Comparison of ENCODE assay signal across 29 cellular contexts in genomic region chr2:223228871-223229270, GRCh38.
"Had no signal": no experiment of that assay in that cellular context is flagged by ENCODE, and none has a peak within 500 bp of the region (broad histone marks: within the 10 kb centered on the region; RNA-seq: fewer than 3 reads in every experiment).

No MANE protein-coding gene starts in this region.

- H3K4me1 Mint-ChIP-seq: naive thymus-derived CD8-positive, alpha-beta T cell; nephron progenitor cell; stimulated activated memory B cell treated with anti-CD40 and anti-IgM and Interleukin-4, amounts not matched to agents 10 μg/mL and 1 μg/mL and 100 μg/mL, for 72 hours; stimulated activated naive CD8-positive, alpha-beta T cell treated with anti-CD3 and anti-CD28 coated beads, Interleukin-15, amount 100 ng/mL, for 72 hours had no signal

- H3K9me3 ChIP-seq: neutrophil, pancreas, prostate gland, right atrium auricular region, right lobe of liver, sigmoid colon, suprapubic skin, testis, tibial artery, transverse colon, upper lobe of left lung, vagina had no signal

- H3K4me3 ChIP-seq: pancreas, prostate gland, right atrium auricular region, right lobe of liver, sigmoid colon, suprapubic skin, testis, tibial artery, transverse colon, upper lobe of left lung, vagina had no signal

- H3K27me3 ChIP-seq: neutrophil, pancreas, right atrium auricular region, right lobe of liver, sigmoid colon, suprapubic skin, testis, tibial artery, transverse colon, upper lobe of left lung, vagina had no signal

- H3K9me3 Mint-ChIP-seq: nephron progenitor cell; stimulated activated memory B cell treated with anti-CD40 and anti-IgM and Interleukin-4, amounts not matched to agents 10 μg/mL and 1 μg/mL and 100 μg/mL, for 72 hours; stimulated activated naive CD8-positive, alpha-beta T cell treated with anti-CD3 and anti-CD28 coated beads, Interleukin-15, amount 100 ng/mL, for 72 hours had no signal

- H3K27ac ChIP-seq: neutrophil, pancreas, prostate gland, right atrium auricular region, right lobe of liver, sigmoid colon, suprapubic skin, testis, tibial artery, transverse colon, upper lobe of left lung, vagina had no signal

- H3K36me3 Mint-ChIP-seq: naive thymus-derived CD8-positive, alpha-beta T cell; natural killer cell treated with Interleukin-12 subunit alpha and Interleukin-12 subunit beta and Interleukin-15 and Interleukin-18, amount 100 ng/mL, for 72 hours; stimulated activated memory B cell treated with anti-CD40 and anti-IgM and Interleukin-4, amounts not matched to agents 10 μg/mL and 1 μg/mL and 100 μg/mL, for 72 hours had no signal

- H3K36me3 ChIP-seq: neutrophil, pancreas, prostate gland, right atrium auricular region, right lobe of liver, sigmoid colon, suprapubic skin, tibial artery, transverse colon, upper lobe of left lung, vagina had no signal

- H3K4me1 ChIP-seq: prostate gland, right atrium auricular region, right lobe of liver, suprapubic skin, testis, tibial artery, transverse colon, upper lobe of left lung, vagina had no signal

- ATAC-seq: naive thymus-derived CD8-positive, alpha-beta T cell; natural killer cell treated with Interleukin-12 subunit alpha and Interleukin-12 subunit beta and Interleukin-15 and Interleukin-18, amount 100 ng/mL, for 72 hours; pancreas; right lobe of liver; stimulated activated memory B cell treated with anti-CD40 and anti-IgM and Interleukin-4, amounts not matched to agents 10 μg/mL and 1 μg/mL and 100 μg/mL, for 72 hours; stimulated activated naive CD8-positive, alpha-beta T cell treated with anti-CD3 and anti-CD28 coated beads, Interleukin-15, amount 100 ng/mL, for 72 hours; stimulated activated naive CD8-positive, alpha-beta T cell treated with anti-CD3 and anti-CD28 coated beads, Interleukin-15, Interleukin-2, amounts not matched to agents 100 U/mL and 50 U/mL, for 24 hours had no signal

- DNase-seq: naive thymus-derived CD8-positive, alpha-beta T cell; nephron progenitor cell; nucleus accumbens; pancreas; retina; right lobe of liver; sigmoid colon; small intestine; stimulated activated CD4-positive, alpha-beta T cell treated with anti-CD3 and anti-CD28 coated beads, Interleukin-15, amount 100 ng/mL, for 24 hours; stimulated activated CD4-positive, alpha-beta T cell treated with anti-CD3 and anti-CD28 coated beads, Interleukin-2, amount 100 ng/mL, for 24 hours; stimulated activated CD4-positive, alpha-beta T cell treated with anti-CD3 and anti-CD28 coated beads, Interleukin-2, amount 100 ng/mL, for 48 hours; stimulated activated CD4-positive, alpha-beta T cell treated with anti-CD3 and anti-CD28 coated beads, Interleukin-4, amount 100 ng/mL, for 24 hours; stimulated activated CD8-positive, alpha-beta memory T cell treated with anti-CD3 and anti-CD28 coated beads, Interleukin-4, amount 100 ng/mL, for 48 hours; stimulated activated naive CD4-positive, alpha-beta T cell; stimulated activated naive CD8-positive, alpha-beta T cell treated with anti-CD3 and anti-CD28 coated beads, Interleukin-15, amount 100 ng/mL, for 72 hours; stimulated activated naive CD8-positive, alpha-beta T cell treated with anti-CD3 and anti-CD28 coated beads, Interleukin-15, Interleukin-2, amounts not matched to agents 100 U/mL and 50 U/mL, for 24 hours; substantia nigra; testis; tibial artery; transverse colon; upper lobe of left lung had no signal

- H3K4me3 Mint-ChIP-seq: naive thymus-derived CD8-positive, alpha-beta T cell; natural killer cell treated with Interleukin-12 subunit alpha and Interleukin-12 subunit beta and Interleukin-15 and Interleukin-18, amount 100 ng/mL, for 72 hours; nephron progenitor cell; neural crest cell; stimulated activated memory B cell treated with anti-CD40 and anti-IgM and Interleukin-4, amounts not matched to agents 10 μg/mL and 1 μg/mL and 100 μg/mL, for 72 hours; stimulated activated naive CD8-positive, alpha-beta T cell treated with anti-CD3 and anti-CD28 coated beads, Interleukin-15, amount 100 ng/mL, for 72 hours had no signal

- H3K27ac Mint-ChIP-seq: naive thymus-derived CD8-positive, alpha-beta T cell; natural killer cell treated with Interleukin-12 subunit alpha and Interleukin-12 subunit beta and Interleukin-15 and Interleukin-18, amount 100 ng/mL, for 72 hours; nephron progenitor cell; stimulated activated memory B cell treated with anti-CD40 and anti-IgM and Interleukin-4, amounts not matched to agents 10 μg/mL and 1 μg/mL and 100 μg/mL, for 72 hours; stimulated activated naive CD8-positive, alpha-beta T cell treated with anti-CD3 and anti-CD28 coated beads, Interleukin-15, amount 100 ng/mL, for 72 hours had no signal

- H3K27me3 Mint-ChIP-seq: naive thymus-derived CD8-positive, alpha-beta T cell; natural killer cell treated with Interleukin-12 subunit alpha and Interleukin-12 subunit beta and Interleukin-15 and Interleukin-18, amount 100 ng/mL, for 72 hours; stimulated activated memory B cell treated with anti-CD40 and anti-IgM and Interleukin-4, amounts not matched to agents 10 μg/mL and 1 μg/mL and 100 μg/mL, for 72 hours; stimulated activated naive CD8-positive, alpha-beta T cell treated with anti-CD3 and anti-CD28 coated beads, Interleukin-15, amount 100 ng/mL, for 72 hours had no signal
